In the genomic region with DNA sequence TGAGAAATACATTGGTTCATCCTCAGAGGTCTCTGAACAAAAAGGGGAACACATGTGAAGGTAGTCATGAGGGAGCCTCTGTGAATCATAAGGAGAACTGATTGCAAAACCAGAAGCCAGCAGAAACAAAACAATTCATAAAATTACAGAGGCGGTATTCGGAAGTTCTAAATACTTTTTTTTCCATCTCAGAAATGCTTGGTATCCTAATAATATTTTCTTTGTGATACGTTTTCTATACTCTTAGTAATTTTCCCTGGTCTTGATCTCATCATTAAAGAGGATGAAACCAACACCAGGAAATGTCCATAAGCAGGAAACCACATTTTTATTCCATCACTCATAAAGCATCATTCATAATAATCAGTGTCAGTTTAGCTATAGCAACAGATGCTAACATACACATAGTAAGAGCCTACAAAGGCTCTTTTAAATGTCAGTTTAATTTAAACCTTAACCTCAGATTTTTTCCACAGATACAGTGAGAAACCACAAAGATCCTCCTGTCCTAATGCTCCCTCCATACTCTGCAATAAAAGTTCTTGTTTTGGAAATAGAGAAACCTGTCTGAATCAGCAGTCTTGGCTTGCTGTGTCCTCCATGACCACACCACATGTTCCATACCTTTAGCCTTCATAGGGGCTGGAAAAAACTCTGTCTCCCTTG, we compare ENCODE assay signal across 9 cellular contexts. TPM values are rescaled to one million over a fixed set of nuclear protein-coding genes. Genes with fewer than 3 reads are reported as not detected.
A peak's percentile ranks its signal among the peaks of the same experiment; 100 is the strongest.
DNase-seq lines count a peak whose midpoint lies in the region; ATAC-seq, FAIRE-seq and TF ChIP-seq lines count a peak whose summit lies in the region.
"Had no signal": no experiment of that assay in that cellular context is flagged by ENCODE, and none has a peak within 500 bp of the region (broad histone marks: within the 10 kb centered on the region; RNA-seq: fewer than 3 reads in every experiment).

No MANE protein-coding gene starts in this region.

- H3K4me3 ChIP-seq in mesodermal cell (ENCODE audit: extremely low read depth, insufficient read depth, low read length, poor library complexity, severe bottlenecking) (no peak overlapping the region), HepG2 (replicated peaks in 1 of 3; ENCODE audit: insufficient read depth in 1 of 3, low read depth in 2 of 3, low read length in 3 of 3) (no peak overlapping the region)
- H3K4me3 ChIP-seq: SJCRH30 had no signal

- TF ChIP-seq RAD21 in HepG2 (CRISPR knock-in tag; IDR thresholded peaks at IDR 0.05): no peak

- in situ Hi-C loops in HepG2 (cut with HindIII; ENCODE audit: extremely low pct_ligation_motif_present, low pct_unique_long_range_greater_than_20kb): no loop called here

- no TSS peak for BruUV-seq in HepG2 (replicated peaks; lab: Mats Ljungman, UMichigan)

- no peak overlapping the region for H2AFZ ChIP-seq in HepG2 (ENCODE audit: low read length)

- no peak for TF ChIP-seq EP300 in HepG2 (IDR thresholded peaks at IDR 0.05; ENCODE audit: low read depth in 2 of 2, low read length in 2 of 2)
- no peak for TF ChIP-seq EP300 in HepG2 (CRISPR knock-in tag; IDR thresholded peaks at IDR 0.05; ENCODE audit: borderline replicate concordance)

- H3K27me3 ChIP-seq in HepG2 (ENCODE audit: control insufficient read depth in 1 of 2, insufficient read depth in 2 of 2, low read length in 2 of 2): no peaks in the 10 kb centered on the region; a peak in 1 of 5 replicates
- H3K27me3 ChIP-seq: SJCRH30 had no signal

- H3K27ac ChIP-seq in mesodermal cell (ENCODE audit: low read depth, low read length, severe bottlenecking) (peak overlapping the region; percentile 76), HepG2 (ENCODE audit: extremely low read length, insufficient read depth, low read length) (no peak overlapping the region)
- H3K27ac ChIP-seq: SJCRH30 had no signal

- no peaks in the 10 kb centered on the region for H4K20me1 ChIP-seq in HepG2 (ENCODE audit: insufficient read depth, low read length)

- TF ChIP-seq POLR2A in HepG2 (IDR thresholded peaks at IDR 0.05; ENCODE audit: insufficient read depth in 1 of 2, low read depth in 2 of 2, low read length in 2 of 2): no peak

- no CpG with 5 or more reads among the region's 3 CpGs for WGBS in mesodermal cell (ENCODE audit: insufficient coverage in 2 of 2), 2 experiments
- WGBS in HepG2 (ENCODE audit: low lambda C conversion rate): 48% methylated on average over 3 of the region's 3 CpGs

- H3K9me3 ChIP-seq in mesodermal cell (ENCODE audit: control insufficient read depth, low read length) (peaks cover 5% of the 10 kb centered on the region), HepG2 (ENCODE audit: low read length) (no peaks in the 10 kb centered on the region)
- H3K9me3 ChIP-seq: SJCRH30 had no signal

- CTCF ChIA-PET in HepG2 (lab: Yijun Ruan, JAX; ENCODE audit: low intra/inter-chr PET ratio, low total read pairs): no interaction called here

- intact Hi-C loops in HepG2 (cut with micrococcal nuclease; ENCODE audit: unreplicated experiment): no loop called here

- TF ChIP-seq CTCF in HepG2 (CRISPR knock-in tag; IDR thresholded peaks at IDR 0.05): no peak

- ATAC-seq in GM21526 (IDR thresholded peaks at IDR 0.05; ENCODE audit: low FRiP score, unreplicated experiment): peak; percentile 49
- ATAC-seq in HepG2: no peak

- POLR2A ChIA-PET in HepG2 (lab: Yijun Ruan, JAX): no interaction called here

- no peak for FAIRE-seq in HepG2 (lab: Jason Lieb, UNC)

- DNase-seq in Daoy (ENCODE audit: low read depth) (peak; percentile 78), Kasumi-1 (lab: John Stamatoyannopoulos, UW) (peak; percentile 70 to 75), amniotic epithelial cell (ENCODE audit: low read depth) (peak; percentile 95), HepG2 (ENCODE audit: low spot score) (no peak), NCI-H1930 (lab: John Stamatoyannopoulos, UW) (no peak), DMS53 treated with DMSO at 0.1 percent for 48 hours (lab: John Stamatoyannopoulos, UW; ENCODE audit: unreplicated experiment) (no peak)

- H3K4me2 ChIP-seq in HepG2 (ENCODE audit: low read depth, low read length): no peak overlapping the region

- peaks cover 14% of the 10 kb centered on the region for H3K4me1 ChIP-seq in mesodermal cell (ENCODE audit: control insufficient read depth, insufficient read depth, low read length, poor library complexity, severe bottlenecking)
- no peaks in the 10 kb centered on the region for H3K4me1 ChIP-seq in HepG2 (ENCODE audit: insufficient read depth, low read length)
- H3K4me1 ChIP-seq: SJCRH30 had no signal

- H3K36me3 ChIP-seq in mesodermal cell (ENCODE audit: control insufficient read depth, insufficient read depth, low read length) (no peaks in the 10 kb centered on the region), HepG2 (replicated peaks in 1 of 2; ENCODE audit: control insufficient read depth in 1 of 2, insufficient read depth in 2 of 2, low read length in 2 of 2) (no peaks in the 10 kb centered on the region)
- H3K36me3 ChIP-seq: SJCRH30 had no signal

- H3K79me2 ChIP-seq in HepG2 (ENCODE audit: insufficient read depth, low read length): no peaks in the 10 kb centered on the region

- no peak overlapping the region for H3K9ac ChIP-seq in HepG2 (ENCODE audit: insufficient read depth, low read depth, low read length)

TF ChIP-seq in HepG2, 621 proteins besides CTCF, POLR2A, EP300 and RAD21:
- no peak for TF ChIP-seq ZNF253 (CRISPR knock-in tag; IDR thresholded peaks at IDR 0.05; ENCODE audit: borderline replicate concordance)

RNA-seq across cellular contexts. Expression of gene SGK1, which starts 29.2 kb away (rescaled TPM):
- total RNA-seq in Daoy (2014; rRNA removed; shearing (Covaris generic)): 40.9 and 41.1 TPM in 2 replicates
- polyA plus RNA-seq in mesodermal cell (2013, experiment 1 of 2): 46.5 TPM
- polyA plus RNA-seq in mesodermal cell (2013, experiment 2 of 2): 33.8 TPM
- total RNA-seq in HepG2 (2016; rRNA removed; fragmentation: Illumina TruSeq; extraction: Trizol): 56.1 and 58.8 TPM in 2 replicates
- total RNA-seq in HepG2 (2016; cell fraction: cytosol; rRNA removed; fragmentation: Illumina TruSeq; extraction: Trizol; ENCODE audit: low read depth): 10.2 and 13.0 TPM in 2 replicates
- total RNA-seq in HepG2 (2016; cell fraction: insoluble cytoplasmic fraction; rRNA removed; fragmentation: Illumina TruSeq; extraction: Trizol): 46.1 and 56.2 TPM in 2 replicates
- total RNA-seq in HepG2 (2016; cell fraction: membrane; rRNA removed; fragmentation: Illumina TruSeq; extraction: Trizol): 19.9 and 20.9 TPM in 2 replicates
- 74.0 and 78.2 TPM in 2 replicates for total RNA-seq in HepG2 (2016; cell fraction: nucleus; rRNA removed; fragmentation: Illumina TruSeq; extraction: Trizol)
- polyA plus RNA-seq in HepG2 (2011; rRNA removed): 42.1 and 56.2 TPM in 2 replicates
- 54.8 and 55.2 TPM in 2 replicates for polyA plus RNA-seq in HepG2 (2011; cell fraction: cytosol; rRNA removed)
- polyA plus RNA-seq in HepG2 (2011; cell fraction: nucleus; rRNA removed): 207 TPM in 2 replicates
- 47.4 and 50.1 TPM in 2 replicates for polyA plus RNA-seq in HepG2 (2012)
- 4.1 and 4.3 TPM in 2 replicates for polyA plus RNA-seq in HepG2 (2016; cell fraction: cytosol; fragmentation: Illumina TruSeq; extraction: Trizol; ENCODE audit: low read depth)
- 46.8 and 48.8 TPM in 2 replicates for polyA plus RNA-seq in HepG2 (2016; cell fraction: insoluble cytoplasmic fraction; fragmentation: Illumina TruSeq; extraction: Trizol; ENCODE audit: low read depth)
- polyA plus RNA-seq in HepG2 (2016; cell fraction: membrane; fragmentation: Illumina TruSeq; extraction: Trizol; ENCODE audit: low read depth): 9.3 and 10.2 TPM in 2 replicates
- polyA plus RNA-seq in HepG2 (2016; cell fraction: nucleus; fragmentation: Illumina TruSeq; extraction: Trizol; ENCODE audit: insufficient read depth, low read depth): 92.7 and 107 TPM in 2 replicates
- polyA minus RNA-seq in HepG2 (2011; rRNA and poly(A)+ RNA removed; ENCODE audit: low replicate concordance): 62.6 and 656 TPM in 2 replicates
- 24.9 and 25.8 TPM in 2 replicates for polyA minus RNA-seq in HepG2 (2011; cell fraction: cytosol; rRNA and poly(A)+ RNA removed)
- 193 and 212 TPM in 2 replicates for polyA minus RNA-seq in HepG2 (2011; cell fraction: nucleus; rRNA and poly(A)+ RNA removed)

Comparison
In these comparisons a context has a peak if more than half of its experiments do, and no peak if none do; other contexts are left out.
1. DNase-seq: peak in Daoy (single experiment), Kasumi-1 (2 of 2) and amniotic epithelial cell (single experiment); none in HepG2 (single experiment), NCI-H1930 (0 of 2) and DMS53 treated with DMSO at 0.1 percent for 48 hours (single experiment).